9 cellular contexts compared by ENCODE assay signal in genomic region chr13:44974056-44974798, GRCh38. TPM values are rescaled to one million over a fixed set of nuclear protein-coding genes. Genes with fewer than 3 reads are reported as not detected.
A peak's percentile ranks its signal among the peaks of the same experiment; 100 is the strongest.
DNase-seq lines count a peak whose midpoint lies in the region; ATAC-seq and TF ChIP-seq lines count a peak whose summit lies in the region.
"Had no signal": no experiment of that assay in that cellular context is flagged by ENCODE, and none has a peak within 500 bp of the region (broad histone marks: within the 10 kb centered on the region; RNA-seq: fewer than 3 reads in every experiment).

No MANE protein-coding gene starts in this region.

- no peaks in the 10 kb centered on the region for H3K27me3 ChIP-seq in smooth muscle cell (ENCODE audit: low read depth)

- H3K9ac ChIP-seq in smooth muscle cell (ENCODE audit: low read depth) = no peak overlapping the region
- H3K9ac ChIP-seq: KMS-11 had no signal

- ATAC-seq in GM21825 (IDR thresholded peaks at IDR 0.05; ENCODE audit: unreplicated experiment) = peak; percentile 49
- ATAC-seq in HG02970 (IDR thresholded peaks at IDR 0.05; ENCODE audit: low FRiP score, unreplicated experiment) = no peak

- H3K9me3 ChIP-seq in smooth muscle cell (replicated peaks; ENCODE audit: low read depth) = no peaks in the 10 kb centered on the region

- peaks cover 5% of the 10 kb centered on the region for H3F3A ChIP-seq in smooth muscle cell (ENCODE audit: low read depth)

- 97% methylated on average over 9 of the region's 9 CpGs for WGBS in smooth muscle cell (ENCODE audit: low lambda C conversion rate)

- no peak overlapping the region for H3K4me2 ChIP-seq in smooth muscle cell
- H3K4me2 ChIP-seq: KMS-11 had no signal

- peak; percentile 12 for DNase-seq in GM03348 (ENCODE audit: low spot score)
- DNase-seq in OCI-M1 (lab: John Stamatoyannopoulos, UW) = peak; percentile 84
- peak; percentile 86 for DNase-seq in iris pigment epithelial cell (ENCODE audit: low read depth)
- no peak for DNase-seq in smooth muscle cell (lab: John Stamatoyannopoulos, UW; ENCODE audit: unreplicated experiment)
- no peak for DNase-seq in NCI-H1105 treated with DMSO at 0.1 percent for 48 hours (lab: John Stamatoyannopoulos, UW)
- DNase-seq in foreskin melanocyte = no peak

- no peak for TF ChIP-seq CTCF in smooth muscle cell (IDR thresholded peaks at IDR 0.05; ENCODE audit: borderline replicate concordance, insufficient read depth, poor library complexity, severe bottlenecking)

- H3K4me3 ChIP-seq in smooth muscle cell = no peak overlapping the region

- H3K79me2 ChIP-seq in smooth muscle cell (ENCODE audit: low read depth) = no peaks in the 10 kb centered on the region

- H3K36me3 ChIP-seq in smooth muscle cell (ENCODE audit: low read depth) = peaks cover 2% of the 10 kb centered on the region

- no peak overlapping the region for H2AFZ ChIP-seq in smooth muscle cell (ENCODE audit: low read depth)

- peaks cover 7% of the 10 kb centered on the region for H4K20me1 ChIP-seq in smooth muscle cell (ENCODE audit: low read depth)

- H3K4me1 ChIP-seq in smooth muscle cell (ENCODE audit: low read depth) = peaks cover 4% of the 10 kb centered on the region

- H3K27ac ChIP-seq in smooth muscle cell (ENCODE audit: low read depth) = no peak overlapping the region
- H3K27ac ChIP-seq: KMS-11 had no signal

RNA-seq across cellular contexts. Expression of gene NUFIP1, which starts 15.0 kb away (rescaled TPM):
- total RNA-seq in smooth muscle cell = 3.8 and 4.2 TPM in 2 replicates
- polyA plus RNA-seq in smooth muscle cell = 4.5 and 5.2 TPM in 2 replicates

RNA-seq across cellular contexts. Expression of gene GPALPP1, which starts 15.1 kb away (rescaled TPM):
- 23.1 and 28.4 TPM in 2 replicates for total RNA-seq in smooth muscle cell
- 11.1 and 13.7 TPM in 2 replicates for polyA plus RNA-seq in smooth muscle cell

Comparison
In these comparisons a context has a peak if more than half of its experiments do, and no peak if none do; other contexts are left out.
1. DNase-seq: peak in GM03348 (single experiment), OCI-M1 (single experiment) and iris pigment epithelial cell (single experiment); none in smooth muscle cell (single experiment), NCI-H1105 treated with DMSO at 0.1 percent for 48 hours (single experiment) and foreskin melanocyte (single experiment).